In genomic region chr2:96027725-96028325, GRCh38 we compare ENCODE assay signal across 6 cellular contexts. TPM values are rescaled to one million over a fixed set of nuclear protein-coding genes. Genes with fewer than 3 reads are reported as not detected.
"Had no signal": no experiment of that assay in that cellular context is flagged by ENCODE, and none has a peak within 500 bp of the region (broad histone marks: within the 10 kb centered on the region; RNA-seq: fewer than 3 reads in every experiment).

No MANE protein-coding gene starts in this region.

RNA-seq across cellular contexts. Expression of gene GPAT2, which starts 6.9 kb away (rescaled TPM):
- total RNA-seq: LHCN-M2, MCF 10A, NCI-H460, OCI-LY7, RPMI7951, SK-MEL-5 had no signal
